Comparison of ENCODE assay signal across 12 cellular contexts in genomic region chr15:40420793-40421192, GRCh38. TPM values are rescaled to one million over a fixed set of nuclear protein-coding genes. Genes with fewer than 3 reads are reported as not detected.
DNase-seq lines count a peak whose midpoint lies in the region; ATAC-seq and TF ChIP-seq lines count a peak whose summit lies in the region.
"Had no signal": no experiment of that assay in that cellular context is flagged by ENCODE, and none has a peak within 500 bp of the region (broad histone marks: within the 10 kb centered on the region; RNA-seq: fewer than 3 reads in every experiment).

No MANE protein-coding gene starts in this region.

- H3K4me3 ChIP-seq in Panc1 (ENCODE audit: low read depth in 2 of 2, low read length in 2 of 2), result no peak overlapping the region
- no peak overlapping the region for H3K4me3 ChIP-seq in testis
- no peak overlapping the region for H3K4me3 ChIP-seq in effector memory CD4-positive, alpha-beta T cell (ENCODE audit: insufficient read depth, low read depth, low read length, poor library complexity, severe bottlenecking)

- peaks cover 19% of the 10 kb centered on the region for H3K4me1 ChIP-seq in Panc1 (ENCODE audit: control insufficient read depth, insufficient read depth, low read length)
- H3K4me1 ChIP-seq in testis, result peaks cover 23% of the 10 kb centered on the region
- peaks cover 6% of the 10 kb centered on the region for H3K4me1 ChIP-seq in effector memory CD4-positive, alpha-beta T cell (ENCODE audit: control insufficient read depth, insufficient read depth, low read length, poor library complexity, severe bottlenecking)

- H3K36me3 ChIP-seq in Panc1 (ENCODE audit: control insufficient read depth, insufficient read depth, low read length) (no peaks in the 10 kb centered on the region; the same call in 1 of the 2 replicates), testis (ENCODE audit: low read depth, missing control alignments) (no peaks in the 10 kb centered on the region)
- H3K36me3 ChIP-seq in effector memory CD4-positive, alpha-beta T cell (ENCODE audit: control insufficient read depth, insufficient read depth, low read length), result peaks cover 6% of the 10 kb centered on the region

- TF ChIP-seq POLR2A in testis (IDR thresholded peaks at IDR 0.05), result no peak

- POLR2A ChIA-PET in Panc1 (lab: Charles Lee), result no interaction called here

- in situ Hi-C loops in Panc1 (cut with HindIII; ENCODE audit: low pct_unique_long_range_greater_than_20kb, low sequenced_read_pairs), result no loop called here

- no peak for TF ChIP-seq CTCF in Panc1 (IDR thresholded peaks at IDR 0.05)
- no peak for TF ChIP-seq CTCF in testis (IDR thresholded peaks at IDR 0.05)

- H3K27ac ChIP-seq in Panc1 (ENCODE audit: low read length) (no peak overlapping the region), testis (peak overlapping the region; percentile 50 to 72)
- no peak overlapping the region for H3K27ac ChIP-seq in effector memory CD4-positive, alpha-beta T cell (ENCODE audit: insufficient read depth, low read length, poor library complexity, severe bottlenecking)

- H3K27me3 ChIP-seq in Panc1 (ENCODE audit: control insufficient read depth, insufficient read depth, low read length), result no peaks in the 10 kb centered on the region
- no peaks in the 10 kb centered on the region for H3K27me3 ChIP-seq in testis
- no peaks in the 10 kb centered on the region for H3K27me3 ChIP-seq in effector memory CD4-positive, alpha-beta T cell (replicated peaks; ENCODE audit: control insufficient read depth, insufficient read depth, low read length, poor library complexity, severe bottlenecking)

- BruUV-seq in Panc1 (replicated peaks; lab: Mats Ljungman, UMichigan), result TSS peak; percentile 67

- CTCF ChIA-PET in Panc1 (lab: Charles Lee), result interaction anchor here (1.8 to 2.4 kb wide), 3 partner anchors 19 to 82 kb away, joined by 4 to 19 read pairs (median 6); no protein-coding TSS in a partner anchor

- 33 to 36% methylated on average over 3 of the region's 3 CpGs for WGBS in testis, 2 donors

- intact Hi-C loops in Panc1 (cut with micrococcal nuclease; ENCODE audit: unreplicated experiment), result loop anchor here (2.0 to 5.0 kb wide), 3 partner anchors 76 to 143 kb away; partner anchors contain the start of gene INAFM2
- intact Hi-C loops in left ventricle myocardium superior (cut with micrococcal nuclease), result loop anchor here (10.0 kb wide), 1 partner anchor 136 kb away; the partner anchor contains the start of gene ANKRD63
- intact Hi-C loops in testis (cut with DNase I; ENCODE audit: low total_unique reads), result loop anchor here (10.0 kb wide), 1 partner anchor 136 kb away; the partner anchor contains the start of gene ANKRD63

- peak; percentile 24; the same call in 1 of the 2 replicates for ATAC-seq in Panc1
- peak; percentile 44 for ATAC-seq in left ventricle myocardium superior

- peak; percentile 11 for DNase-seq in NCI-H748 (lab: John Stamatoyannopoulos, UW; ENCODE audit: unreplicated experiment)
- no peak for DNase-seq in NCI-H748 treated with DMSO at 0.1 percent for 48 hours (lab: John Stamatoyannopoulos, UW)
- DNase-seq in Panc1 (ENCODE audit: low read depth, low spot score), result no peak
- peak; percentile 65 for DNase-seq in left ventricle myocardium superior
- DNase-seq in testis, result no peak
- no peak for DNase-seq in effector memory CD4-positive, alpha-beta T cell
- no peak for DNase-seq in GF-D8 (lab: John Stamatoyannopoulos, UW)
- no peak for DNase-seq in HuH-7 (ENCODE audit: low spot score)
- DNase-seq: activated CD4-positive, alpha-beta T cell treated with anti-CD3 and anti-CD28 coated beads for 4 hours; activated naive CD4-positive, alpha-beta T cell treated with anti-CD3 and anti-CD28 coated beads for 36 hours; effector CD8-positive, alpha-beta T cell; stimulated activated CD4-positive, alpha-beta T cell treated with anti-CD3 and anti-CD28 coated beads, Interleukin-4, amount 100 ng/mL, for 1 hour had no signal

- H3K9me3 ChIP-seq in Panc1 (ENCODE audit: control insufficient read depth, insufficient read depth, low read depth, low read length), result no peaks in the 10 kb centered on the region
- H3K9me3 ChIP-seq in testis, result no peaks in the 10 kb centered on the region
- H3K9me3 ChIP-seq in effector memory CD4-positive, alpha-beta T cell (ENCODE audit: control insufficient read depth, low read length), result no peaks in the 10 kb centered on the region

RNA-seq across cellular contexts. Expression of gene IVD, which starts 15.2 kb away (rescaled TPM):
- 74.6 TPM for total RNA-seq in Panc1 (2021; ENCODE audit: unreplicated experiment)
- polyA plus RNA-seq in Panc1 (2012; ENCODE audit: insufficient read length), result 57.8 TPM
- 97.2 TPM for total RNA-seq in left ventricle myocardium superior
- total RNA-seq in testis, result 10 to 100 TPM; 79.1 to 94.7 TPM
- polyA plus RNA-seq in testis (ENCODE audit: insufficient read depth, low read depth, low replicate concordance), result 88.7 TPM

RNA-seq across cellular contexts. Expression of gene BAHD1, which starts 20.0 kb away (rescaled TPM):
- total RNA-seq in Panc1 (2021; ENCODE audit: unreplicated experiment) (40.6 TPM), left ventricle myocardium superior (18.1 TPM), testis (10 to 100 TPM; 52.0 to 53.9 TPM)
- 36.7 TPM for polyA plus RNA-seq in Panc1 (2012; ENCODE audit: insufficient read length)
- 47.9 TPM for polyA plus RNA-seq in testis (ENCODE audit: insufficient read depth, low read depth, low replicate concordance)

RNA-seq across cellular contexts. Expression of gene KNSTRN, which starts 38.3 kb away (rescaled TPM):
- total RNA-seq in Panc1 (2021; ENCODE audit: unreplicated experiment), result 74.6 TPM
- 27.8 TPM for polyA plus RNA-seq in Panc1 (2012; ENCODE audit: insufficient read length)
- total RNA-seq in left ventricle myocardium superior, result 10.1 TPM
- 10 to 100 TPM; 39.6 to 66.9 TPM for total RNA-seq in testis
- 125 TPM for polyA plus RNA-seq in testis (ENCODE audit: insufficient read depth, low read depth, low replicate concordance)

RNA-seq across cellular contexts. Expression of gene CHST14, which starts 50.0 kb away (rescaled TPM):
- total RNA-seq in Panc1 (2021; ENCODE audit: unreplicated experiment) (42.4 TPM), left ventricle myocardium superior (6.0 TPM), testis (10 to 100 TPM in 1 of 2 donors, 1 to 10 TPM in 1; 5.4 to 13.0 TPM)
- polyA plus RNA-seq in Panc1 (2012; ENCODE audit: insufficient read length), result 48.2 TPM
- polyA plus RNA-seq in testis (ENCODE audit: insufficient read depth, low read depth, low replicate concordance), result 16.7 TPM

Comparison
In these comparisons a context has a peak if more than half of its experiments do, and no peak if none do; other contexts are left out.
1. DNase-seq: peak in NCI-H748 (single experiment) and left ventricle myocardium superior (single experiment); none in NCI-H748 treated with DMSO at 0.1 percent for 48 hours (single experiment), Panc1 (single experiment), testis (single experiment), effector memory CD4-positive, alpha-beta T cell (0 of 3), GF-D8 (single experiment) and HuH-7 (single experiment).
2. H3K27ac ChIP-seq: peak in testis (2 of 2); none in Panc1 (single experiment) and effector memory CD4-positive, alpha-beta T cell (single experiment).